ENCODE assay signal across 10 cellular contexts in genomic region chr5:132751444-132751843, GRCh38. TPM values are rescaled to one million over a fixed set of nuclear protein-coding genes. Genes with fewer than 3 reads are reported as not detected.
DNase-seq lines count a peak whose midpoint lies in the region; ATAC-seq and TF ChIP-seq lines count a peak whose summit lies in the region.
"Had no signal": no experiment of that assay in that cellular context is flagged by ENCODE, and none has a peak within 500 bp of the region (broad histone marks: within the 10 kb centered on the region; RNA-seq: fewer than 3 reads in every experiment).

No MANE protein-coding gene starts in this region.

- H3K9me3 ChIP-seq in neuronal stem cell (replicated peaks in 1 of 2; ENCODE audit: control insufficient read depth in 2 of 2, insufficient read depth in 1 of 2, low read depth in 1 of 2, low read length in 2 of 2) = no peaks in the 10 kb centered on the region

- H3K4ac ChIP-seq in neuronal stem cell (ENCODE audit: low read length) = no peak overlapping the region

- no peak overlapping the region for H3K9ac ChIP-seq in neuronal stem cell (ENCODE audit: low read depth, low read length, poor library complexity)

- ATAC-seq in HG03175 (IDR thresholded peaks at IDR 0.05; ENCODE audit: unreplicated experiment) (peak; percentile 55), GM21515 (IDR thresholded peaks at IDR 0.05; ENCODE audit: unreplicated experiment) (no peak)

- H3K14ac ChIP-seq in neuronal stem cell (ENCODE audit: low read length) = no peak overlapping the region

- no peak overlapping the region for H2AFZ ChIP-seq in neuronal stem cell (ENCODE audit: low read length)

- H3K23ac ChIP-seq in neuronal stem cell (ENCODE audit: low read depth, low read length, poor library complexity) = no peak overlapping the region

- no peak overlapping the region for H2BK120ac ChIP-seq in neuronal stem cell (ENCODE audit: low read depth, low read length)

- no peak overlapping the region for H2AK5ac ChIP-seq in neuronal stem cell (ENCODE audit: low read depth, low read length)

- H3K4me1 ChIP-seq in neuronal stem cell (ENCODE audit: control insufficient read depth in 2 of 2, insufficient read depth in 1 of 2, low read depth in 1 of 2, low read length in 2 of 2) = peaks cover 0 to 17% of the 10 kb centered on the region in 2 donors

- H3K36me3 ChIP-seq in neuronal stem cell (replicated peaks in 1 of 2; ENCODE audit: control insufficient read depth in 2 of 2, insufficient read depth in 2 of 2, low read length in 2 of 2) = no peaks in the 10 kb centered on the region

- no peak overlapping the region for H2BK12ac ChIP-seq in neuronal stem cell (ENCODE audit: low read length)

- H3K4me3 ChIP-seq in choroid plexus epithelial cell (ENCODE audit: low read depth, low read length) = no peak overlapping the region
- H3K4me3 ChIP-seq in neuronal stem cell (ENCODE audit: low read length in 2 of 2) = no peak overlapping the region

- H3K27me3 ChIP-seq in neuronal stem cell (ENCODE audit: control insufficient read depth in 3 of 3, insufficient read depth in 3 of 3, low read depth in 1 of 3, low read length in 3 of 3) = peaks cover 14 to 34% (median 33%) of the 10 kb centered on the region in 3 experiments

- no peak overlapping the region for H2BK5ac ChIP-seq in neuronal stem cell (ENCODE audit: low read length)

- H3K4me2 ChIP-seq in neuronal stem cell (ENCODE audit: insufficient read depth, low read length, poor library complexity, severe bottlenecking) = no peak overlapping the region

- WGBS in neuronal stem cell (ENCODE audit: extremely low coverage in 2 of 2, insufficient read length in 2 of 2, insufficient replicate concordance in 1 of 2), 2 donors = no CpG with 5 or more reads among the region's 7 CpGs

- no peak overlapping the region for H4K91ac ChIP-seq in neuronal stem cell (ENCODE audit: low read depth, low read length, poor library complexity)

- no peak overlapping the region for H4K8ac ChIP-seq in neuronal stem cell (ENCODE audit: low read depth, low read length)

- H3K79me1 ChIP-seq in neuronal stem cell (ENCODE audit: low read depth, low read length) = no peaks in the 10 kb centered on the region

- TF ChIP-seq CTCF in choroid plexus epithelial cell (conservative IDR thresholded peaks at IDR 0.05; ENCODE audit: low read depth, low read length) = no peak

- no peak overlapping the region for H3K27ac ChIP-seq in neuronal stem cell (replicated peaks; ENCODE audit: low read length)
- H3K27ac ChIP-seq: HL-60 had no signal

- no peak overlapping the region for H3K18ac ChIP-seq in neuronal stem cell (ENCODE audit: low read length)

- DNase-seq in stimulated activated CD4-positive, alpha-beta T cell treated with anti-CD3 and anti-CD28 coated beads, Interleukin-12 subunit alpha, Interleukin-12 subunit beta, amount 100 ng/mL, for 4 hours = peak; percentile 17
- no peak for DNase-seq in stimulated activated CD4-positive, alpha-beta T cell treated with anti-CD3 and anti-CD28 coated beads, Interleukin-2, amount 100 ng/mL, for 48 hours
- DNase-seq in choroid plexus epithelial cell (ENCODE audit: low read depth) (peak; percentile 94), kidney tubule cell (ENCODE audit: low spot score) (no peak), EL (no peak), neuronal stem cell (ENCODE audit: low spot score) (no peak)
- DNase-seq: midbrain had no signal

- H2BK15ac ChIP-seq in neuronal stem cell (ENCODE audit: low read length) = no peak overlapping the region

RNA-seq across cellular contexts. Expression of gene CCNI2, which starts 4.2 kb away (rescaled TPM):
- 0.17 TPM for polyA plus RNA-seq in neuronal stem cell (2013, experiment 1 of 2)
- polyA plus RNA-seq in neuronal stem cell (2013, experiment 2 of 2) = 0.14 TPM

RNA-seq across cellular contexts. Expression of gene KIF3A, which starts 14.1 kb away (rescaled TPM):
- polyA plus RNA-seq in neuronal stem cell (2013, experiment 1 of 2) = 15.7 TPM
- 17.9 TPM for polyA plus RNA-seq in neuronal stem cell (2013, experiment 2 of 2)

RNA-seq across cellular contexts. Expression of gene SEPTIN8, which starts 25.6 kb away (rescaled TPM):
- 53.7 TPM for polyA plus RNA-seq in neuronal stem cell (2013, experiment 1 of 2)
- 53.2 TPM for polyA plus RNA-seq in neuronal stem cell (2013, experiment 2 of 2)

Comparison
In these comparisons a context has a peak if more than half of its experiments do, and no peak if none do; other contexts are left out.
1. DNase-seq: peak in stimulated activated CD4-positive, alpha-beta T cell treated with anti-CD3 and anti-CD28 coated beads, Interleukin-12 subunit alpha, Interleukin-12 subunit beta, amount 100 ng/mL, for 4 hours (single experiment) and choroid plexus epithelial cell (single experiment); none in stimulated activated CD4-positive, alpha-beta T cell treated with anti-CD3 and anti-CD28 coated beads, Interleukin-2, amount 100 ng/mL, for 48 hours (0 of 2), kidney tubule cell (single experiment), EL (single experiment) and neuronal stem cell (single experiment).